In the genomic region with DNA sequence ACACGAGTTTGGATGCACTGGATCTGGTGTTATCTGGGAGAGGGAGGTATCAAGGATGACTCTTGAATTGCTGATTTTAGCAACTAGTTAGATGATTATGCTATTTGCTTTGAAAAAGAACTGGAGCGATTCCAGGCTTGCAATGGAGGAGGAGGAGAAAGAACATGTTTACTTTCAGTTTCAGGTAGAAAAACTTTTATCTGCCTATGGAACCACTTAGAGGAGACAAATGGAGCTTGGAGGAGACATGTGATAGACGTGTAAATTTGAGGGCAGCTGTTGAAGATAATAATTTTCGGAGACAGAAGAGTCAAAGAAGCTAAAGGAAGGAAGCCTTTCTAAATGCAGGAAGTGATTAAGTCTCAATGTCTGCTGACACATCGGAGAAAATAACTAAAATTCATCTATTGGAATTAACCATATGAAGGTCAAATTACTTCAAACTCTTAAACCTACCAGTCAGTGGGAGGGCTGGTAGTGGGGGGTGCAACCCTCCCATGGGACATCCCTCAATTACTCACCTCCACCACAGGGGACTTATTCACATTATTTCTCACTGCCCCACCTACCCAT, we compare ENCODE assay signal across 8 cellular contexts. TPM values are rescaled to one million over a fixed set of nuclear protein-coding genes. Genes with fewer than 3 reads are reported as not detected.
DNase-seq lines count a peak whose midpoint lies in the region; ATAC-seq, FAIRE-seq and TF ChIP-seq lines count a peak whose summit lies in the region.

No MANE protein-coding gene starts in this region.

- peak overlapping the region; percentile 53 for H2AFZ ChIP-seq in KMS-11 (ENCODE audit: low read depth)

- TF ChIP-seq CTCF in KMS-11 (conservative IDR thresholded peaks at IDR 0.05; ENCODE audit: low read depth, low read length) (no peak), lung (IDR thresholded peaks at IDR 0.05; ENCODE audit: control extremely low read depth, extremely low read depth) (no peak), uterus (IDR thresholded peaks at IDR 0.05) (no peak)

- peak overlapping the region in 1 of 11 experiments; percentile 34; a peak in 1 of 22 replicates for H3K9ac ChIP-seq in BLaER1 treated with 17β-estradiol and CSF1 and Interleukin-3, amounts not matched to agents 10 nM and 100 nM
- H3K9ac ChIP-seq in KMS-11 = no peak overlapping the region

- no peaks in the 10 kb centered on the region for H3K27me3 ChIP-seq in BLaER1 treated with 17β-estradiol and CSF1 and Interleukin-3, amounts not matched to agents 10 nM and 100 nM
- H3K27me3 ChIP-seq in KMS-11 (ENCODE audit: insufficient read depth, low read depth) (no peaks in the 10 kb centered on the region), lung (ENCODE audit: control insufficient read depth, insufficient read depth) (no peaks in the 10 kb centered on the region), uterus (no peaks in the 10 kb centered on the region)

- peaks cover 8 to 15% (median 10%) of the 10 kb centered on the region in 10 experiments; a peak in 15 of 20 replicates for H3K4me1 ChIP-seq in BLaER1 treated with 17β-estradiol and CSF1 and Interleukin-3, amounts not matched to agents 10 nM and 100 nM
- H3K4me1 ChIP-seq in KMS-11 (ENCODE audit: low read depth, poor library complexity, severe bottlenecking) (peaks cover 4% of the 10 kb centered on the region), lung (ENCODE audit: control insufficient read depth in 2 of 2, insufficient read depth in 2 of 2, low read length in 2 of 2) (peaks cover 0 to 6% of the 10 kb centered on the region in 2 donors), uterus (no peaks in the 10 kb centered on the region)

- no peaks in the 10 kb centered on the region for H4K20me1 ChIP-seq in BLaER1 treated with 17β-estradiol and CSF1 and Interleukin-3, amounts not matched to agents 10 nM and 100 nM
- H4K20me1 ChIP-seq in KMS-11 (ENCODE audit: insufficient read depth) = no peaks in the 10 kb centered on the region

- H3K4me1 Mint-ChIP-seq in activated naive CD8-positive, alpha-beta T cell treated with anti-CD3 and anti-CD28 coated beads for 36 hours = peaks cover 11% of the 10 kb centered on the region

- H3K4me3 Mint-ChIP-seq in activated naive CD8-positive, alpha-beta T cell treated with anti-CD3 and anti-CD28 coated beads for 36 hours = peak overlapping the region; percentile 68

- peaks cover 0 to 7% (median 0%) of the 10 kb centered on the region in 11 experiments; a peak in 6 of 22 replicates for H3K9me3 ChIP-seq in BLaER1 treated with 17β-estradiol and CSF1 and Interleukin-3, amounts not matched to agents 10 nM and 100 nM (replicated peaks in 1 of 11)
- H3K9me3 ChIP-seq in lung (ENCODE audit: control insufficient read depth in 2 of 2, insufficient read depth in 1 of 2, low read length in 1 of 2) (no peaks in the 10 kb centered on the region), uterus (no peaks in the 10 kb centered on the region)

- peak overlapping the region; percentile 52 for H3K27ac Mint-ChIP-seq in activated naive CD8-positive, alpha-beta T cell treated with anti-CD3 and anti-CD28 coated beads for 36 hours

- no peaks in the 10 kb centered on the region for H3K79me2 ChIP-seq in KMS-11 (ENCODE audit: insufficient read depth, low read depth)

- no peaks in the 10 kb centered on the region for H3K36me3 ChIP-seq in BLaER1 treated with 17β-estradiol and CSF1 and Interleukin-3, amounts not matched to agents 10 nM and 100 nM
- H3K36me3 ChIP-seq in KMS-11 (ENCODE audit: insufficient read depth) = no peaks in the 10 kb centered on the region
- H3K36me3 ChIP-seq in lung (ENCODE audit: control insufficient read depth in 2 of 2, insufficient read depth in 2 of 2, low read length in 2 of 2) = no peaks in the 10 kb centered on the region
- H3K36me3 ChIP-seq in uterus = no peaks in the 10 kb centered on the region

- no peak for FAIRE-seq in GM12892 (lab: Jason Lieb, UNC)

- peak overlapping the region in 3 of 11 experiments; percentile 8 to 47 (median 30); a peak in 4 of 22 replicates for H3K27ac ChIP-seq in BLaER1 treated with 17β-estradiol and CSF1 and Interleukin-3, amounts not matched to agents 10 nM and 100 nM
- H3K27ac ChIP-seq in KMS-11 (no peak overlapping the region), lung (ENCODE audit: low read depth in 1 of 2, low read length in 1 of 2) (no peak overlapping the region), uterus (no peak overlapping the region)

- no peak for TF ChIP-seq POLR2A in uterus (IDR thresholded peaks at IDR 0.05)
- no peak for TF ChIP-seq POLR2A in GM12892 (IDR thresholded peaks at IDR 0.05; ENCODE audit: low read depth, low read length)

- whole genome bisulfite sequencing in lung, 2 donors = 11% methylated on average over 5 of the region's 5 CpGs

- H3K9me3 Mint-ChIP-seq in activated naive CD8-positive, alpha-beta T cell treated with anti-CD3 and anti-CD28 coated beads for 36 hours = peaks cover 1% of the 10 kb centered on the region

- intact Hi-C loops in uterus (cut with DNase I; ENCODE audit: low total_unique reads) = no loop called here

- no peak for DNase-seq in activated naive CD8-positive, alpha-beta T cell treated with anti-CD3 and anti-CD28 coated beads for 36 hours
- no peak for DNase-seq in lung (ENCODE audit: low spot score)
- DNase-seq in uterus = no peak
- DNase-seq in GM12892 (ENCODE audit: insufficient read length) = no peak

- H3K27me3 Mint-ChIP-seq in activated naive CD8-positive, alpha-beta T cell treated with anti-CD3 and anti-CD28 coated beads for 36 hours = no peaks in the 10 kb centered on the region

- H3K36me3 Mint-ChIP-seq in activated naive CD8-positive, alpha-beta T cell treated with anti-CD3 and anti-CD28 coated beads for 36 hours = no peaks in the 10 kb centered on the region

- peak overlapping the region; percentile 39 to 77 (median 53) for H3K4me2 ChIP-seq in BLaER1 treated with 17β-estradiol and CSF1 and Interleukin-3, amounts not matched to agents 10 nM and 100 nM
- peak overlapping the region; percentile 38 for H3K4me2 ChIP-seq in KMS-11

- ATAC-seq in lung (ENCODE audit: insufficient read depth, low FRiP score) (peak; percentile 40), GM18517 (IDR thresholded peaks at IDR 0.05; ENCODE audit: unreplicated experiment) (no peak), HG02870 (IDR thresholded peaks at IDR 0.05; ENCODE audit: unreplicated experiment) (no peak)

- H3K4me3 ChIP-seq in BLaER1 treated with 17β-estradiol and CSF1 and Interleukin-3, amounts not matched to agents 10 nM and 100 nM = peak overlapping the region in 5 of 10 experiments; percentile 4 to 20 (median 19); a peak in 4 of 20 replicates
- H3K4me3 ChIP-seq in KMS-11 (IDR thresholded peaks at IDR 0.05; ENCODE audit: insufficient read depth, low read depth, low read length) (no peak overlapping the region), lung (no peak overlapping the region), uterus (peak overlapping the region; percentile 15 to 25)

RNA-seq across cellular contexts. Expression of gene GNAI1, which starts 56.4 kb away (rescaled TPM):
- 1 to 10 TPM; 1.6 to 2.0 TPM for total RNA-seq in activated naive CD8-positive, alpha-beta T cell treated with anti-CD3 and anti-CD28 coated beads for 36 hours
- 100 to 1,000 TPM in 1 of 2 donors, 10 to 100 TPM in 1; 28.5 to 155 TPM for total RNA-seq in lung
- polyA plus RNA-seq in lung = 10 to 100 TPM; 10.4 to 11.9 TPM
- total RNA-seq in uterus = 10 to 100 TPM; 17.2 to 74.0 (median 38.2) TPM
- polyA plus RNA-seq in GM12892 (2012; ENCODE audit: missing spikeins) = not detected

Comparison
In these comparisons a context has a peak if more than half of its experiments do, and no peak if none do; other contexts are left out.
1. H3K4me3 ChIP-seq: peak in uterus (2 of 2); none in KMS-11 (single experiment) and lung (single experiment).
2. RNA of gene GNAI1, which starts 56.4 kb away (total RNA-seq): 28.5 to 155 TPM in lung and 17.2 to 74.0 TPM in uterus; 1.6 to 2.0 TPM in activated naive CD8-positive, alpha-beta T cell treated with anti-CD3 and anti-CD28 coated beads for 36 hours; every median in the first group is over 4 times any median in the second.